In genomic region chr22:46655861-46656608, GRCh38 we compare ENCODE assay signal across 25 cellular contexts. TPM values are rescaled to one million over a fixed set of nuclear protein-coding genes. Genes with fewer than 3 reads are reported as not detected.
A peak's percentile ranks its signal among the peaks of the same experiment; 100 is the strongest.
DNase-seq lines count a peak whose midpoint lies in the region; ATAC-seq and TF ChIP-seq lines count a peak whose summit lies in the region.
"Had no signal": no experiment of that assay in that cellular context is flagged by ENCODE, and none has a peak within 500 bp of the region (broad histone marks: within the 10 kb centered on the region; RNA-seq: fewer than 3 reads in every experiment).

No MANE protein-coding gene starts in this region.

- H3K9ac ChIP-seq in liver (ENCODE audit: low read depth in 1 of 2, low read length in 2 of 2): no peak overlapping the region

- intact Hi-C loops in activated CD4-positive, alpha-beta T cell treated with anti-CD3 and anti-CD28 coated beads, Interleukin-2, amount 10 ng/mL, durations not matched to agents 24 days and 14 days (cut with micrococcal nuclease): no loop called here

- TF ChIP-seq RAD21 in liver (IDR thresholded peaks at IDR 0.05): peak; percentile 66 to 86

- H3K27me3 ChIP-seq in liver (ENCODE audit: control insufficient read depth in 4 of 4, insufficient read depth in 4 of 4, low read length in 3 of 4): no peaks in the 10 kb centered on the region
- H3K27me3 ChIP-seq: SJSA1 had no signal

- peak; percentile 53 for TF ChIP-seq CTCF in liver (IDR thresholded peaks at IDR 0.05; ENCODE audit: low read depth, low read length, missing input control)

- no peaks in the 10 kb centered on the region for H3K9me3 Mint-ChIP-seq in activated CD4-positive, alpha-beta T cell treated with anti-CD3 and anti-CD28 coated beads, Interleukin-2, amount 10 ng/mL, durations not matched to agents 24 days and 14 days
- H3K9me3 Mint-ChIP-seq in central memory CD8-positive, alpha-beta T cell: no peaks in the 10 kb centered on the region
- H3K9me3 Mint-ChIP-seq: HFFc6 had no signal

- 63% methylated on average over 26 of the region's 26 CpGs for WGBS in liver

- H3K27me3 Mint-ChIP-seq in activated CD4-positive, alpha-beta T cell treated with anti-CD3 and anti-CD28 coated beads, Interleukin-2, amount 10 ng/mL, durations not matched to agents 24 days and 14 days: no peaks in the 10 kb centered on the region
- H3K27me3 Mint-ChIP-seq in central memory CD8-positive, alpha-beta T cell: no peaks in the 10 kb centered on the region
- H3K27me3 Mint-ChIP-seq: B cell had no signal

- H3K4me3 Mint-ChIP-seq in activated CD4-positive, alpha-beta T cell treated with anti-CD3 and anti-CD28 coated beads, Interleukin-2, amount 10 ng/mL, durations not matched to agents 24 days and 14 days: no peak overlapping the region
- no peak overlapping the region for H3K4me3 Mint-ChIP-seq in central memory CD8-positive, alpha-beta T cell
- H3K4me3 Mint-ChIP-seq: B cell, HFFc6 had no signal

- H3K27ac Mint-ChIP-seq in activated CD4-positive, alpha-beta T cell treated with anti-CD3 and anti-CD28 coated beads, Interleukin-2, amount 10 ng/mL, durations not matched to agents 24 days and 14 days: peak overlapping the region; percentile 15
- H3K27ac Mint-ChIP-seq in central memory CD8-positive, alpha-beta T cell (ENCODE audit: low read depth): peak overlapping the region; percentile 83
- H3K27ac Mint-ChIP-seq: B cell, HFFc6 had no signal

- no peak overlapping the region for H3K4me3 ChIP-seq in liver (ENCODE audit: low read depth in 1 of 3, low read length in 3 of 3)
- H3K4me3 ChIP-seq: HAP-1, PC-9, SJSA1 had no signal

- ATAC-seq in central memory CD8-positive, alpha-beta T cell (replicated peaks; ENCODE audit: extremely low read depth, poor library complexity, severe bottlenecking): no peak
- no peak for ATAC-seq in HG03442 (IDR thresholded peaks at IDR 0.05; ENCODE audit: unreplicated experiment)
- ATAC-seq in HG03095 (IDR thresholded peaks at IDR 0.05; ENCODE audit: unreplicated experiment): no peak
- ATAC-seq in HG03520 (IDR thresholded peaks at IDR 0.05; ENCODE audit: unreplicated experiment): no peak

- peaks cover 24 to 76% (median 43%) of the 10 kb centered on the region in 4 donors for H3K4me1 ChIP-seq in liver (ENCODE audit: control insufficient read depth in 4 of 4, insufficient read depth in 4 of 4, low read length in 3 of 4)
- H3K4me1 ChIP-seq: HAP-1 had no signal

- H3K27ac ChIP-seq in liver (ENCODE audit: low read depth in 1 of 2, low read length in 2 of 2): peak overlapping the region in 1 of 2 donors; percentile 52
- H3K27ac ChIP-seq: 22Rv1, PC-9, SJSA1 had no signal

- H3K9me3 ChIP-seq in liver (ENCODE audit: control insufficient read depth in 4 of 4, low read length in 3 of 4): no peaks in the 10 kb centered on the region
- H3K9me3 ChIP-seq: HAP-1, SJSA1 had no signal

- H3K36me3 ChIP-seq in liver (ENCODE audit: control insufficient read depth in 4 of 4, insufficient read depth in 3 of 4, low read depth in 1 of 4, low read length in 3 of 4): no peaks in the 10 kb centered on the region
- H3K36me3 ChIP-seq: HAP-1, SJSA1 had no signal

- peaks cover 38% of the 10 kb centered on the region for H3K4me1 Mint-ChIP-seq in activated CD4-positive, alpha-beta T cell treated with anti-CD3 and anti-CD28 coated beads, Interleukin-2, amount 10 ng/mL, durations not matched to agents 24 days and 14 days
- peaks cover 32% of the 10 kb centered on the region for H3K4me1 Mint-ChIP-seq in central memory CD8-positive, alpha-beta T cell

- peaks cover 11% of the 10 kb centered on the region for H3K36me3 Mint-ChIP-seq in activated CD4-positive, alpha-beta T cell treated with anti-CD3 and anti-CD28 coated beads, Interleukin-2, amount 10 ng/mL, durations not matched to agents 24 days and 14 days (ENCODE audit: low read depth)
- H3K36me3 Mint-ChIP-seq in central memory CD8-positive, alpha-beta T cell (ENCODE audit: insufficient read depth): peaks cover 4% of the 10 kb centered on the region

- DNase-seq in activated CD4-positive, alpha-beta T cell treated with anti-CD3 and anti-CD28 coated beads, Interleukin-2, amount 10 ng/mL, durations not matched to agents 24 days and 14 days: no peak
- no peak for DNase-seq in activated CD4-positive, alpha-beta T cell treated with anti-CD3 and anti-CD28 coated beads, Interleukin-2, amount 50 U/mL, for 48 hours
- DNase-seq in central memory CD8-positive, alpha-beta T cell (ENCODE audit: low spot score in 2 of 2): no peak
- DNase-seq in NCI-H510A (lab: John Stamatoyannopoulos, UW): no peak
- DNase-seq: DMS153; GOT3; HFFc6; KBM-7; NCI-H1105 treated with DMSO at 0.1 percent for 48 hours; NCI-H146; NCI-H1930; NCI-H2107; NCI-H524 treated with DMSO at 0.1 percent for 48 hours; NCI-H82; NK-92 treated with Interleukin-12 subunit alpha and Interleukin-12 subunit beta, amount 100 ng/mL, for 24 hours; PC-9; Right ventricle myocardium superior had no signal

TF ChIP-seq in liver, 16 proteins besides CTCF, POLR2A, EP300 and RAD21:
- peak; percentile 26 for TF ChIP-seq HNF4G (IDR thresholded peaks at IDR 0.05)
- TF ChIP-seq SP1 (IDR thresholded peaks at IDR 0.05): peak; percentile 75
- TF ChIP-seq FOXA2 (IDR thresholded peaks at IDR 0.05): peak; percentile 13
- peak; percentile 88 to 90 for TF ChIP-seq HNF4A (conservative IDR thresholded peaks at IDR 0.05)
- no peak for TF ChIP-seq FOXA1 (IDR thresholded peaks at IDR 0.05)
- TF ChIP-seq ATF3 (IDR thresholded peaks at IDR 0.05): no peak
- TF ChIP-seq TAF1 (conservative IDR thresholded peaks at IDR 0.05): no peak
- TF ChIP-seq RXRA (IDR thresholded peaks at IDR 0.05): peak; percentile 96 to 99
- no peak for TF ChIP-seq JUND (IDR thresholded peaks at IDR 0.05)
- TF ChIP-seq YY1 (IDR thresholded peaks at IDR 0.05): peak; percentile 31
- TF ChIP-seq NR2F2 (IDR thresholded peaks at IDR 0.05): peak; percentile 91
- TF ChIP-seq REST (IDR thresholded peaks at IDR 0.05): peak; percentile 21
- no peak for TF ChIP-seq ZBTB33 (IDR thresholded peaks at IDR 0.05)
- no peak for TF ChIP-seq EGR1 (IDR thresholded peaks at IDR 0.05; ENCODE audit: low read depth in 2 of 2)
- TF ChIP-seq GABPA (IDR thresholded peaks at IDR 0.05 in 1 of 2, conservative IDR thresholded peaks at IDR 0.05 in 1 of 2): no peak
- no peak for TF ChIP-seq MAX (IDR thresholded peaks at IDR 0.05)

RNA-seq across cellular contexts. Expression of gene GRAMD4, which starts 35.8 kb away (rescaled TPM):
- 63.8 and 66.1 TPM in 2 replicates for total RNA-seq in activated CD4-positive, alpha-beta T cell treated with anti-CD3 and anti-CD28 coated beads, Interleukin-2, amount 10 ng/mL, durations not matched to agents 24 days and 14 days
- total RNA-seq in liver: 10 to 100 TPM; 15.9 to 27.3 TPM
- 10 to 100 TPM in 1 of 2 donors, 1 to 10 TPM in 1; 2.7 to 53.5 TPM for polyA plus RNA-seq in liver
